Comparison of ENCODE assay signal across 21 cellular contexts in the genomic region with DNA sequence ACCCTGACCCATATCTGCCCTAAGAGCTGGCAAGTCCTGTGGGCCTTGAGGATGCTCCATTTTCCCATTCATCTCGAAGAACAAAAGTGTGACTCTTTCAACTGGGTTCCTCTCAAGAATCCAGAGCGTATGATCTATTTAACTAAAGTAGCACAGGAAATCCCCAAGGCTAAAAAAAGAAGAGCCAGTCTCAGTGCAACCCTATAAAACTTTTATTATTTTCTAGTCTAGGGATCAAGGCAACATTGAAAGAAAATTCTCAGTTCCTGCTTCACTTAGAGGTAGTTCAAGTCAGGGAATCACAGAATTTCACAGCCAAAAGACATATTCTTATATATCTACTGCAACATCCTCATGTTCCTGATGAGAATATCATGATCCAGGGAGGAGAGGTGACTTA. TPM values are rescaled to one million over a fixed set of nuclear protein-coding genes. Genes with fewer than 3 reads are reported as not detected.
DNase-seq lines count a peak whose midpoint lies in the region; ATAC-seq and TF ChIP-seq lines count a peak whose summit lies in the region.
"Had no signal": no experiment of that assay in that cellular context is flagged by ENCODE, and none has a peak within 500 bp of the region (broad histone marks: within the 10 kb centered on the region; RNA-seq: fewer than 3 reads in every experiment).

No MANE protein-coding gene starts in this region.

- H3K4me3 ChIP-seq in OCI-LY3 (ENCODE audit: low read length) (no peak overlapping the region; the same call in 1 of the 2 replicates), smooth muscle cell (no peak overlapping the region)
- H3K4me3 ChIP-seq: GM23338, K562 had no signal

- DNase-seq in foreskin melanocyte (peak; percentile 64), smooth muscle cell (lab: John Stamatoyannopoulos, UW; ENCODE audit: unreplicated experiment) (no peak), midbrain (lab: John Stamatoyannopoulos, UW) (no peak), SIG-M5 (lab: John Stamatoyannopoulos, UW) (no peak), COLO668 (lab: John Stamatoyannopoulos, UW; ENCODE audit: unreplicated experiment) (no peak)
- DNase-seq in stimulated activated CD4-positive, alpha-beta T cell treated with anti-CD3 and anti-CD28 coated beads, Interleukin-2, amount 100 ng/mL, for 48 hours = no peak
- DNase-seq: ACHN; BE2C; Calu3; CD4-positive, alpha-beta memory T cell; DND-41; EL; HCEC 1CT; IMR-90 had no signal

- TF ChIP-seq CTCF in OCI-LY3 (IDR thresholded peaks at IDR 0.05; ENCODE audit: low read depth, low read length) (no peak), smooth muscle cell (IDR thresholded peaks at IDR 0.05; ENCODE audit: borderline replicate concordance, insufficient read depth, poor library complexity, severe bottlenecking) (no peak)

- H3K4me1 ChIP-seq in OCI-LY3 (ENCODE audit: low read length) (peaks cover 12% of the 10 kb centered on the region), smooth muscle cell (ENCODE audit: low read depth) (peaks cover 3% of the 10 kb centered on the region)
- H3K4me1 ChIP-seq: BE2C had no signal

- H4K20me1 ChIP-seq in OCI-LY3 (ENCODE audit: insufficient read depth, low read length) = no peaks in the 10 kb centered on the region
- no peaks in the 10 kb centered on the region for H4K20me1 ChIP-seq in smooth muscle cell (ENCODE audit: low read depth)

- ATAC-seq in GM18868 (IDR thresholded peaks at IDR 0.05; ENCODE audit: unreplicated experiment) = peak; percentile 41
- ATAC-seq: GM23338, K562 had no signal

- H3F3A ChIP-seq in smooth muscle cell (ENCODE audit: low read depth) = no peaks in the 10 kb centered on the region

- H3K36me3 ChIP-seq in OCI-LY3 (replicated peaks; ENCODE audit: low read depth, low read length) (no peaks in the 10 kb centered on the region), smooth muscle cell (ENCODE audit: low read depth) (no peaks in the 10 kb centered on the region)
- H3K36me3 ChIP-seq: BE2C had no signal

- H3K27me3 ChIP-seq in OCI-LY3 (ENCODE audit: low read depth, low read length) (no peaks in the 10 kb centered on the region), smooth muscle cell (ENCODE audit: low read depth) (no peaks in the 10 kb centered on the region)
- H3K27me3 ChIP-seq: BE2C had no signal

- H3K79me2 ChIP-seq in OCI-LY3 (ENCODE audit: low read length) (no peaks in the 10 kb centered on the region), smooth muscle cell (ENCODE audit: low read depth) (no peaks in the 10 kb centered on the region)

- H2AFZ ChIP-seq in OCI-LY3 (ENCODE audit: low read depth, low read length) = peak overlapping the region; percentile 84
- no peak overlapping the region for H2AFZ ChIP-seq in smooth muscle cell (ENCODE audit: low read depth)
- H2AFZ ChIP-seq: GM23338 had no signal

- H3K9me3 ChIP-seq in OCI-LY3 (ENCODE audit: insufficient read depth, low read length) = no peaks in the 10 kb centered on the region
- H3K9me3 ChIP-seq in smooth muscle cell (replicated peaks; ENCODE audit: low read depth) = no peaks in the 10 kb centered on the region
- H3K9me3 ChIP-seq: BE2C had no signal

- no peak overlapping the region for H3K27ac ChIP-seq in OCI-LY3 (ENCODE audit: low read length)
- no peak overlapping the region for H3K27ac ChIP-seq in smooth muscle cell (ENCODE audit: low read depth)
- H3K27ac ChIP-seq: HL-60 had no signal

- H3K9ac ChIP-seq in OCI-LY3 (ENCODE audit: low read length) (no peak overlapping the region), smooth muscle cell (ENCODE audit: low read depth) (no peak overlapping the region)

- H3K4me2 ChIP-seq in OCI-LY3 (ENCODE audit: low read length) = peak overlapping the region; percentile 28
- peak overlapping the region; percentile 39 for H3K4me2 ChIP-seq in smooth muscle cell
- H3K4me2 ChIP-seq: GM23338 had no signal

- 27% methylated on average over 2 of the region's 2 CpGs for WGBS in smooth muscle cell (ENCODE audit: low lambda C conversion rate)

RNA-seq across cellular contexts. Expression of gene GRM7, which starts 51.6 kb away (rescaled TPM):
- total RNA-seq in smooth muscle cell = not detected in 2 replicates
- not detected in 2 replicates for polyA plus RNA-seq in smooth muscle cell
- total RNA-seq: Calu3; CD4-positive, alpha-beta memory T cell; G401; GM23338; IMR-90; K562 had no signal
- polyA plus RNA-seq: CD14-positive monocyte; CD4-positive, alpha-beta memory T cell; IMR-90; K562 had no signal
